ENCODE assay signal across 9 cellular contexts in the genomic region with DNA sequence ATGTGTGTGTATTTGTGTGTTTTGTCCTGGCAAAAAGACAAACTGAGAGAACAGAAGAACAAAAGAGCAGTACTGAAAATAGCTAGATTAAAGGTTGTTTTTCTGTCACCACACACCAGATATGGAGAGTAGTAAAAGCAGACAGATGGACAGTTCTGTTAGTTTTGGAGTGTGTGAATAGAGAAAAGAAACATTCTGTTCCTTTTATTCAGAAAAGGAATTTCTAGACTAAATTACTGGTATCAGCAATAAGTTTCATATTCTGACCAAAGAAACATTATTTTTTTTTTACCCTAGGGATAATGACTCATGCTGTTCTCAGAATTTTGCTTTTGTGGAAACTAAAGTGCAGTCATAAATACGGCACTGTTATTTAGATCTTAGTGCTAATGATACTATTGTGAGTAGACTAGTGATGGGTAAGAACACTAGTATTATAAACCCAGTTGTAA. TPM values are rescaled to one million over a fixed set of nuclear protein-coding genes. Genes with fewer than 3 reads are reported as not detected.
DNase-seq lines count a peak whose midpoint lies in the region; ATAC-seq and TF ChIP-seq lines count a peak whose summit lies in the region.
"Had no signal": no experiment of that assay in that cellular context is flagged by ENCODE, and none has a peak within 500 bp of the region (broad histone marks: within the 10 kb centered on the region; RNA-seq: fewer than 3 reads in every experiment).

No MANE protein-coding gene starts in this region.

- no peak overlapping the region for H3K4me3 Mint-ChIP-seq in CD14-positive monocyte

- peak overlapping the region; percentile 64 to 74 for H3K27ac ChIP-seq in breast epithelium
- peak overlapping the region; percentile 6 to 27 for H3K27ac ChIP-seq in prostate gland

- H3K36me3 ChIP-seq in breast epithelium = no peaks in the 10 kb centered on the region
- H3K36me3 ChIP-seq in prostate gland = no peaks in the 10 kb centered on the region

- no peak overlapping the region for H3K4me3 ChIP-seq in breast epithelium
- no peak overlapping the region for H3K4me3 ChIP-seq in prostate gland

- intact Hi-C loops in breast epithelium (cut with DNase I; ENCODE audit: low total_unique reads) (no loop called here), prostate gland (cut with DNase I) (loop anchor here (5.0 kb wide), 1 partner anchor 34 kb away; a partner anchor contains a TSS), CD14-positive monocyte (cut with micrococcal nuclease) (loop anchor here in 1 of 2 donors (5.0 kb wide), 1 partner anchor 34 kb away; a partner anchor contains a TSS)

- in situ Hi-C loops in ACHN (cut with HindIII; ENCODE audit: low pct_ligation_motif_present, low pct_unique_long_range_greater_than_20kb, low sequenced_read_pairs) = no loop called here

- H3K9me3 ChIP-seq in breast epithelium = no peaks in the 10 kb centered on the region
- no peaks in the 10 kb centered on the region for H3K9me3 ChIP-seq in prostate gland

- peaks cover 30% of the 10 kb centered on the region for H3K4me1 Mint-ChIP-seq in CD14-positive monocyte

- 44% methylated on average over 1 of the region's 1 CpG for WGBS in prostate gland

- no peaks in the 10 kb centered on the region for H3K27me3 Mint-ChIP-seq in CD14-positive monocyte (ENCODE audit: low read depth in 3 of 3)
- H3K27me3 Mint-ChIP-seq: naive B cell had no signal

- H3K4me1 ChIP-seq in breast epithelium (peaks cover 0 to 9% of the 10 kb centered on the region in 2 donors), prostate gland (replicated peaks) (peaks cover 2% of the 10 kb centered on the region)

- no peak for DNase-seq in activated CD4-positive, CD25-positive, alpha-beta regulatory T cell treated with anti-CD3 and anti-CD28 coated beads, Interleukin-2, amount 50 U/mL, for 72 hours
- DNase-seq in breast epithelium (ENCODE audit: low spot score in 2 of 2) = no peak
- DNase-seq in prostate gland (ENCODE audit: low spot score) = no peak
- no peak for DNase-seq in CD14-positive monocyte (ENCODE audit: low spot score)
- DNase-seq in ACHN = no peak
- DNase-seq: naive B cell had no signal

- TF ChIP-seq POLR2A in breast epithelium (IDR thresholded peaks at IDR 0.05) (no peak), prostate gland (IDR thresholded peaks at IDR 0.05) (no peak)

- no peak overlapping the region for H3K27ac Mint-ChIP-seq in CD14-positive monocyte

- TF ChIP-seq CTCF in breast epithelium (IDR thresholded peaks at IDR 0.05) = no peak
- TF ChIP-seq CTCF in prostate gland (IDR thresholded peaks at IDR 0.05) = no peak
- TF ChIP-seq CTCF in CD14-positive monocyte (IDR thresholded peaks at IDR 0.05) = no peak

- no peaks in the 10 kb centered on the region for H3K27me3 ChIP-seq in breast epithelium
- no peaks in the 10 kb centered on the region for H3K27me3 ChIP-seq in prostate gland (replicated peaks; ENCODE audit: insufficient read depth)

- no peaks in the 10 kb centered on the region for H3K9me3 Mint-ChIP-seq in CD14-positive monocyte
- H3K9me3 Mint-ChIP-seq: naive B cell had no signal

- peak; percentile 86 to 92 for ATAC-seq in activated CD4-positive, CD25-positive, alpha-beta regulatory T cell treated with anti-CD3 and anti-CD28 coated beads, Interleukin-2, amount 50 U/mL, for 24 hours
- ATAC-seq in HG03196 (IDR thresholded peaks at IDR 0.05; ENCODE audit: unreplicated experiment) (peak; percentile 58), HG02763 (IDR thresholded peaks at IDR 0.05; ENCODE audit: unreplicated experiment) (no peak)

- no peaks in the 10 kb centered on the region for H3K36me3 Mint-ChIP-seq in CD14-positive monocyte
- H3K36me3 Mint-ChIP-seq: naive B cell had no signal

RNA-seq across cellular contexts. Expression of a gene that starts 32.9 kb away (rescaled TPM):
- total RNA-seq in breast epithelium (10 to 100 TPM; 34.1 to 43.0 (median 38.4) TPM), prostate gland (10 to 100 TPM; 10.2 to 21.9 TPM)
- 1 to 10 TPM; 9.4 to 9.5 TPM for polyA plus RNA-seq in CD14-positive monocyte
